ENCODE assay signal across 8 cellular contexts in genomic region chr16:47460301-47460754, GRCh38. TPM values are rescaled to one million over a fixed set of nuclear protein-coding genes. Genes with fewer than 3 reads are reported as not detected.
DNase-seq lines count a peak whose midpoint lies in the region; ATAC-seq and TF ChIP-seq lines count a peak whose summit lies in the region.

No MANE protein-coding gene starts in this region.

- H3K27me3 ChIP-seq in Panc1 (ENCODE audit: control insufficient read depth, insufficient read depth, low read length): no peaks in the 10 kb centered on the region
- no peaks in the 10 kb centered on the region for H3K27me3 ChIP-seq in neuronal stem cell (ENCODE audit: control insufficient read depth in 3 of 3, insufficient read depth in 3 of 3, low read depth in 1 of 3, low read length in 3 of 3)

- ATAC-seq in GM19023 (IDR thresholded peaks at IDR 0.05; ENCODE audit: unreplicated experiment): peak; percentile 3
- peak; percentile 2; the same call in 1 of the 2 replicates for ATAC-seq in Panc1
- no peak for ATAC-seq in GM21526 (IDR thresholded peaks at IDR 0.05; ENCODE audit: low FRiP score, unreplicated experiment)

- no peak overlapping the region for H2BK15ac ChIP-seq in neuronal stem cell (ENCODE audit: low read length)

- H3K4me1 ChIP-seq in Panc1 (ENCODE audit: control insufficient read depth, insufficient read depth, low read length): peaks cover 6% of the 10 kb centered on the region
- peaks cover 9 to 18% of the 10 kb centered on the region in 2 donors for H3K4me1 ChIP-seq in neuronal stem cell (ENCODE audit: control insufficient read depth in 2 of 2, insufficient read depth in 1 of 2, low read depth in 1 of 2, low read length in 2 of 2)

- H2BK120ac ChIP-seq in neuronal stem cell (ENCODE audit: low read depth, low read length): peak overlapping the region; percentile 29

- H2AFZ ChIP-seq in neuronal stem cell (ENCODE audit: low read length): peak overlapping the region; percentile 96

- POLR2A ChIA-PET in Panc1 (lab: Charles Lee): no interaction called here

- intact Hi-C loops in Panc1 (cut with micrococcal nuclease; ENCODE audit: unreplicated experiment): loop anchor here (10.0 kb wide), 1 partner anchor 316 kb away; the partner anchor contains the start of gene NETO2

- DNase-seq in Panc1 (ENCODE audit: low read depth, low spot score) (no peak), erythroblast (lab: John Stamatoyannopoulos, UW) (peak; percentile 31 to 56), neuronal stem cell (ENCODE audit: low spot score) (no peak), DMS79 (lab: John Stamatoyannopoulos, UW) (no peak), SK-N-DZ (ENCODE audit: low spot score) (no peak)
- no peak for DNase-seq in stimulated activated naive CD4-positive, alpha-beta T cell treated with Interleukin-2 at 50 U/mL for 16 hours (lab: John Stamatoyannopoulos, UW)

- TF ChIP-seq POLR2A in erythroblast (IDR thresholded peaks at IDR 0.05; ENCODE audit: low read length): no peak

- H3K9ac ChIP-seq in neuronal stem cell (ENCODE audit: low read depth, low read length, poor library complexity): peak overlapping the region; percentile 71

- H4K8ac ChIP-seq in neuronal stem cell (ENCODE audit: low read depth, low read length): no peak overlapping the region

- peak overlapping the region; percentile 94 for H2BK5ac ChIP-seq in neuronal stem cell (ENCODE audit: low read length)

- peak overlapping the region; percentile 73 for H3K4me2 ChIP-seq in neuronal stem cell (ENCODE audit: insufficient read depth, low read length, poor library complexity, severe bottlenecking)

- in situ Hi-C loops in Panc1 (cut with HindIII; ENCODE audit: low pct_unique_long_range_greater_than_20kb, low sequenced_read_pairs): no loop called here

- H2BK12ac ChIP-seq in neuronal stem cell (ENCODE audit: low read length): no peak overlapping the region

- H2AK5ac ChIP-seq in neuronal stem cell (ENCODE audit: low read depth, low read length): no peak overlapping the region

- WGBS in neuronal stem cell (ENCODE audit: extremely low coverage in 2 of 2, insufficient read length in 2 of 2, insufficient replicate concordance in 1 of 2), 2 donors: no CpG with 5 or more reads among the region's 6 CpGs

- peaks cover 6% of the 10 kb centered on the region for H3K79me1 ChIP-seq in neuronal stem cell (ENCODE audit: low read depth, low read length)

- H3K4me3 ChIP-seq in Panc1 (ENCODE audit: low read depth in 2 of 2, low read length in 2 of 2) (peak overlapping the region; percentile 81 to 86), neuronal stem cell (ENCODE audit: low read length in 2 of 2) (peak overlapping the region; percentile 77 to 97)

- H4K91ac ChIP-seq in neuronal stem cell (ENCODE audit: low read depth, low read length, poor library complexity): no peak overlapping the region

- H3K9me3 ChIP-seq in Panc1 (ENCODE audit: control insufficient read depth, insufficient read depth, low read depth, low read length) (no peaks in the 10 kb centered on the region), neuronal stem cell (replicated peaks in 1 of 2; ENCODE audit: control insufficient read depth in 2 of 2, insufficient read depth in 1 of 2, low read depth in 1 of 2, low read length in 2 of 2) (no peaks in the 10 kb centered on the region)

- no peak overlapping the region for H3K14ac ChIP-seq in neuronal stem cell (ENCODE audit: low read length)

- H3K27ac ChIP-seq in Panc1 (ENCODE audit: low read length) (peak overlapping the region; percentile 79), neuronal stem cell (replicated peaks; ENCODE audit: low read length) (peak overlapping the region; percentile 100)

- H3K36me3 ChIP-seq in Panc1 (ENCODE audit: control insufficient read depth, insufficient read depth, low read length) (peaks cover 2% of the 10 kb centered on the region; the same call in 1 of the 2 replicates), neuronal stem cell (replicated peaks in 1 of 2; ENCODE audit: control insufficient read depth in 2 of 2, insufficient read depth in 2 of 2, low read length in 2 of 2) (peaks cover 0 to 33% of the 10 kb centered on the region in 2 donors)

- no peak overlapping the region for H3K23ac ChIP-seq in neuronal stem cell (ENCODE audit: low read depth, low read length, poor library complexity)

- CTCF ChIA-PET in Panc1 (lab: Charles Lee): no interaction called here

- peak overlapping the region; percentile 94 for H3K18ac ChIP-seq in neuronal stem cell (ENCODE audit: low read length)

- TF ChIP-seq CTCF in Panc1 (IDR thresholded peaks at IDR 0.05): no peak

- BruUV-seq in Panc1 (replicated peaks; lab: Mats Ljungman, UMichigan): no TSS peak

- no peak overlapping the region for H3K4ac ChIP-seq in neuronal stem cell (ENCODE audit: low read length)

RNA-seq across cellular contexts. Expression of gene ITFG1, which starts 0.5 kb away (rescaled TPM):
- total RNA-seq in Panc1 (2021; ENCODE audit: unreplicated experiment): 26.5 TPM
- polyA plus RNA-seq in Panc1 (2012; ENCODE audit: insufficient read length): 17.7 TPM
- polyA plus RNA-seq in neuronal stem cell (2013, experiment 1 of 2): 30.1 TPM
- 31.8 TPM for polyA plus RNA-seq in neuronal stem cell (2013, experiment 2 of 2)
- 41.4 and 49.6 TPM in 2 replicates for polyA plus RNA-seq in SK-N-DZ (2014; cell fraction: cytosol; rRNA removed)
- polyA plus RNA-seq in SK-N-DZ (2014; cell fraction: nucleus; rRNA removed): 20.9 and 27.4 TPM in 2 replicates

RNA-seq across cellular contexts. Expression of gene PHKB, which starts 0.8 kb away (rescaled TPM):
- total RNA-seq in Panc1 (2021; ENCODE audit: unreplicated experiment): 29.5 TPM
- 19.1 TPM for polyA plus RNA-seq in Panc1 (2012; ENCODE audit: insufficient read length)
- 27.6 TPM for polyA plus RNA-seq in neuronal stem cell (2013, experiment 1 of 2)
- 28.0 TPM for polyA plus RNA-seq in neuronal stem cell (2013, experiment 2 of 2)
- 30.0 and 40.4 TPM in 2 replicates for polyA plus RNA-seq in SK-N-DZ (2014; cell fraction: cytosol; rRNA removed)
- polyA plus RNA-seq in SK-N-DZ (2014; cell fraction: nucleus; rRNA removed): 34.0 and 44.3 TPM in 2 replicates

Comparison
In these comparisons a context has a peak if more than half of its experiments do, and no peak if none do; other contexts are left out.
1. DNase-seq: peak in erythroblast (2 of 2); none in Panc1 (single experiment), neuronal stem cell (single experiment), DMS79 (single experiment), stimulated activated naive CD4-positive, alpha-beta T cell treated with Interleukin-2 at 50 U/mL for 16 hours (single experiment) and SK-N-DZ (single experiment).